ENCODE assay signal across 1 cellular context in the genomic region with DNA sequence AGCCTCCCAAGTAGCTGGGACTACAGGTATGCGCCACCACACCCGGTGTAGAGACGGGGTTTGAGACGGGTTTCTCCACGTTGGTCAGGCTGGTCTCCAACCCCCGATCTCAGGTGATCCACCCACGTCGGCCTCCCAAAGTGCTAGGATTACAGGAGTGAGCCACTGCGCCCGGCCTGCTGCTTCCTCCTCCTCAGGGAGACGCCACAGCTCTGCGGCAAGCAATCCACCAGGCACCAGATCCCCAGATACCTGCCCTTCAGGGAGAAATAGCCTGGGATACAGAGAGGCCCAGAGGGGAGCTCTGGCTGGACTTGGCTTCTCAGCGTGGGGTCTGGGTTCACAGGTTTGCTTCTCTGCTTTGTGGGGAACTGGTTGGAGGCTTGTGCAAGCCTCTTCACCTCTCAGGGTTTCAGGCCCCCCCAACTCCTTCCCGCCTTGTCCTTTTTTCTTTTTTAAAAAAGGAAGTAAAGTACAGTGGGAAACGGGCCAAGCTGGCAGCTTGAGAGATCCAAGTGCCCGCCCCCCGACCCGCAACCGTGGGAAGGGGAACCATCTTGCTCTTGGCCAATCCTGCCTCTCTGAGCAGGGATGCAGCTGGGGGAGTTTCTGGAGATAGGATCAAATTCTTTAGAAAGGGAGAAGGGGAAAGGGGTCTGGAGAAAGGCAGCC.
TF ChIP-seq lines count a peak whose summit lies in the region.

No MANE protein-coding gene starts in this region.

TF ChIP-seq in WTC11, 78 proteins besides CTCF, POLR2A, EP300 and RAD21 (continued from another document):
- TF ChIP-seq AR (CRISPR knock-in tag; IDR thresholded peaks at IDR 0.05) (no peak), GABPB1 (CRISPR knock-in tag; IDR thresholded peaks at IDR 0.05) (no peak), PRDM15 (CRISPR knock-in tag; IDR thresholded peaks at IDR 0.05) (no peak), JAZF1 (CRISPR knock-in tag; IDR thresholded peaks at IDR 0.05) (no peak), FOXK1 (CRISPR knock-in tag; IDR thresholded peaks at IDR 0.05) (no peak), ETV6 (CRISPR knock-in tag; IDR thresholded peaks at IDR 0.05) (no peak), AFF4 (CRISPR knock-in tag; IDR thresholded peaks at IDR 0.05; ENCODE audit: borderline replicate concordance) (no peak), MXD4 (CRISPR knock-in tag; IDR thresholded peaks at IDR 0.05; ENCODE audit: borderline replicate concordance) (no peak)
